In genomic region chr1:164801791-164802572, GRCh38 we compare ENCODE assay signal across 19 cellular contexts.
DNase-seq lines count a peak whose midpoint lies in the region; ATAC-seq and TF ChIP-seq lines count a peak whose summit lies in the region.
"Had no signal": no experiment of that assay in that cellular context is flagged by ENCODE, and none has a peak within 500 bp of the region (broad histone marks: within the 10 kb centered on the region; RNA-seq: fewer than 3 reads in every experiment).

No MANE protein-coding gene starts in this region.

- H3K27ac ChIP-seq in cingulate gyrus (ENCODE audit: low read depth, low read length) (peak overlapping the region; percentile 67), right atrium auricular region (peak overlapping the region; percentile 15 to 36), uterus (peak overlapping the region; percentile 43 to 63)
- H3K27ac ChIP-seq: epithelial cell of prostate, KMS-11 had no signal

- H3K9me3 ChIP-seq in right atrium auricular region, result no peaks in the 10 kb centered on the region
- H3K9me3 ChIP-seq in uterus, result no peaks in the 10 kb centered on the region

- H3K4me1 ChIP-seq in right atrium auricular region, result peaks cover 0 to 37% of the 10 kb centered on the region in 2 donors
- peaks cover 0 to 1% of the 10 kb centered on the region in 2 donors for H3K4me1 ChIP-seq in uterus

- H3K27me3 ChIP-seq in right atrium auricular region (no peaks in the 10 kb centered on the region), uterus (no peaks in the 10 kb centered on the region)

- no peak overlapping the region for H3K4me3 ChIP-seq in right atrium auricular region
- H3K4me3 ChIP-seq in uterus, result no peak overlapping the region

- no peak for TF ChIP-seq POLR2A in uterus (IDR thresholded peaks at IDR 0.05)

- no peak for DNase-seq in right atrium auricular region (ENCODE audit: low spot score)
- DNase-seq in putamen (ENCODE audit: low spot score), result peak; percentile 45
- DNase-seq in uterus, result no peak
- no peak for DNase-seq in T-helper 2 cell
- DNase-seq in activated CD4-positive, alpha-beta T cell treated with anti-CD3 and anti-CD28 coated beads, Interleukin-2, amount 50 U/mL, for 4 hours, result no peak
- DNase-seq: activated CD4-positive, alpha-beta T cell treated with anti-CD3 and anti-CD28 coated beads for 1 hour; activated CD8-positive, alpha-beta memory T cell treated with anti-CD3 and anti-CD28 coated beads, Interleukin-2, amount 10 ng/mL, durations not matched to agents 7 days and 5 days; activated gamma-delta T cell; DMS153; glutamatergic neuron; GOT3; NCI-H1105 treated with DMSO at 0.1 percent for 48 hours; NCI-H748 treated with DMSO at 0.1 percent for 48 hours; stimulated activated CD4-positive, alpha-beta T cell treated with anti-CD3 and anti-CD28 coated beads, Interleukin-4, amount 100 ng/mL, for 1 hour; T-helper 9 cell had no signal

- intact Hi-C loops in uterus (cut with DNase I; ENCODE audit: low total_unique reads), result no loop called here

- TF ChIP-seq CTCF in right atrium auricular region (IDR thresholded peaks at IDR 0.05), result no peak
- TF ChIP-seq CTCF in uterus (IDR thresholded peaks at IDR 0.05), result no peak

- ATAC-seq in HG03097 (IDR thresholded peaks at IDR 0.05; ENCODE audit: low FRiP score, unreplicated experiment), result no peak
- ATAC-seq: activated CD8-positive, alpha-beta memory T cell treated with anti-CD3 and anti-CD28 coated beads, Interleukin-2, amount 10 ng/mL, durations not matched to agents 7 days and 5 days had no signal

- peaks cover 10% of the 10 kb centered on the region for H3K36me3 ChIP-seq in right atrium auricular region
- H3K36me3 ChIP-seq in uterus, result no peaks in the 10 kb centered on the region
